In genomic region chr1:17239420-17239819, GRCh38 we compare ENCODE assay signal across 8 cellular contexts. TPM values are rescaled to one million over a fixed set of nuclear protein-coding genes. Genes with fewer than 3 reads are reported as not detected.
DNase-seq lines count a peak whose midpoint lies in the region; ATAC-seq lines count a peak whose summit lies in the region.

No MANE protein-coding gene starts in this region.

- no peak for ATAC-seq in GM18511 (IDR thresholded peaks at IDR 0.05; ENCODE audit: unreplicated experiment)

- H3K4me3 ChIP-seq in CD4-positive, alpha-beta memory T cell (ENCODE audit: low read length in 2 of 2): no peak overlapping the region

- POLR2A ChIA-PET in CD4-positive, alpha-beta memory T cell (lab: Charles Lee; ENCODE audit: partially characterized antibody): no interaction called here

- H3K27ac ChIP-seq in CD4-positive, alpha-beta memory T cell (ENCODE audit: low read depth, low read length): no peak overlapping the region

- CTCF ChIA-PET in CD4-positive, alpha-beta memory T cell (lab: Charles Lee; ENCODE audit: partially characterized antibody): interaction anchor here (11.1 kb wide), 1 partner anchor 115 kb away, joined by 144 read pairs; no protein-coding TSS in a partner anchor

- no peak overlapping the region for H3K27ac Mint-ChIP-seq in CD4-positive, alpha-beta memory T cell

- peaks cover 0 to 9% (median 0%) of the 10 kb centered on the region in 4 donors for H3K4me1 Mint-ChIP-seq in CD4-positive, alpha-beta memory T cell

- H3K27me3 Mint-ChIP-seq in CD4-positive, alpha-beta memory T cell: peaks cover 2 to 3% of the 10 kb centered on the region in 2 donors

- no peaks in the 10 kb centered on the region for H3K36me3 Mint-ChIP-seq in CD4-positive, alpha-beta memory T cell

- H3K9me3 ChIP-seq in CD4-positive, alpha-beta memory T cell (ENCODE audit: control insufficient read depth in 1 of 2, low read length in 2 of 2): no peaks in the 10 kb centered on the region

- H3K4me3 Mint-ChIP-seq in CD4-positive, alpha-beta memory T cell: no peak overlapping the region

- DNase-seq in CMK (ENCODE audit: low read depth) (peak; percentile 95), GM19238 (ENCODE audit: insufficient read length, low spot score) (peak; percentile 55), NCI-H2227 (lab: John Stamatoyannopoulos, UW; ENCODE audit: unreplicated experiment) (peak; percentile 87), amniotic stem cell (lab: John Stamatoyannopoulos, UW) (peak; percentile 67), inferior parietal cortex (ENCODE audit: extremely low spot score) (peak; percentile 22), NCI-H2107 treated with DMSO at 0.1 percent for 48 hours (lab: John Stamatoyannopoulos, UW; ENCODE audit: unreplicated experiment) (no peak)
- no peak for DNase-seq in CD4-positive, alpha-beta memory T cell

- intact Hi-C loops in CD4-positive, alpha-beta memory T cell (cut with micrococcal nuclease): no loop called here

- H3K9me3 Mint-ChIP-seq in CD4-positive, alpha-beta memory T cell: no peaks in the 10 kb centered on the region

- H3K27me3 ChIP-seq in CD4-positive, alpha-beta memory T cell (ENCODE audit: insufficient read depth, low read length): no peaks in the 10 kb centered on the region

- no peaks in the 10 kb centered on the region for H3K4me1 ChIP-seq in CD4-positive, alpha-beta memory T cell (ENCODE audit: insufficient read depth, low read length)

- no peaks in the 10 kb centered on the region for H3K36me3 ChIP-seq in CD4-positive, alpha-beta memory T cell (ENCODE audit: insufficient read depth, low read length)

RNA-seq across cellular contexts. Expression of gene PADI3, which starts 9.5 kb away (rescaled TPM):
- not detected for total RNA-seq in CD4-positive, alpha-beta memory T cell
- polyA plus RNA-seq in CD4-positive, alpha-beta memory T cell: not detected

RNA-seq across cellular contexts. Expression of gene PADI1, which starts 34.5 kb away (rescaled TPM):
- total RNA-seq in CD4-positive, alpha-beta memory T cell: not detected
- polyA plus RNA-seq in CD4-positive, alpha-beta memory T cell: not detected

Comparison
In these comparisons a context has a peak if more than half of its experiments do, and no peak if none do; other contexts are left out.
1. DNase-seq: peak in CMK (single experiment), GM19238 (single experiment), NCI-H2227 (single experiment), amniotic stem cell (single experiment) and inferior parietal cortex (single experiment); none in CD4-positive, alpha-beta memory T cell (0 of 5) and NCI-H2107 treated with DMSO at 0.1 percent for 48 hours (single experiment).